Comparison of ENCODE assay signal across 20 cellular contexts in genomic region chr14:95601650-95602049, GRCh38.
"Had no signal": no experiment of that assay in that cellular context is flagged by ENCODE, and none has a peak within 500 bp of the region (broad histone marks: within the 10 kb centered on the region; RNA-seq: fewer than 3 reads in every experiment).

No MANE protein-coding gene starts in this region.

- DNase-seq: effector CD4-positive, alpha-beta T cell; gastrocnemius medialis; islet precursor cell; mammary epithelial cell; mucosa of descending colon; naive thymus-derived CD8-positive, alpha-beta T cell; posterior cingulate gyrus; spleen; stimulated activated CD4-positive, alpha-beta T cell treated with anti-CD3 and anti-CD28 coated beads, Interleukin-15, amount 100 ng/mL, for 24 hours; stimulated activated CD4-positive, alpha-beta T cell treated with anti-CD3 and anti-CD28 coated beads, Interleukin-1b, Interleukin-23, amount 100 ng/mL, for 48 hours; stimulated activated CD4-positive, alpha-beta T cell treated with anti-CD3 and anti-CD28 coated beads, Interleukin-4, amount 100 ng/mL, for 24 hours; tibial artery; upper lobe of left lung; uterus had no signal

- ATAC-seq: gastrocnemius medialis; left lobe of liver; mucosa of descending colon; naive thymus-derived CD8-positive, alpha-beta T cell; sciatic nerve; stimulated activated memory B cell treated with anti-CD40 and anti-IgM and Interleukin-4, amounts not matched to agents 10 μg/mL and 1 μg/mL and 100 μg/mL, for 72 hours had no signal

- H3K27ac ChIP-seq: epithelial cell of prostate, esophagus muscularis mucosa, gastrocnemius medialis, spleen, tibial artery, upper lobe of left lung, uterus had no signal

- H3K9me3 Mint-ChIP-seq: stimulated activated memory B cell treated with anti-CD40 and anti-IgM and Interleukin-4, amounts not matched to agents 10 μg/mL and 1 μg/mL and 100 μg/mL, for 72 hours; stimulated activated naive CD8-positive, alpha-beta T cell treated with anti-CD3 and anti-CD28 coated beads, Interleukin-15, Interleukin-2, amounts not matched to agents 100 ng/mL and 50 ng/mL, for 24 hours had no signal

- H3K27me3 ChIP-seq: upper lobe of left lung, uterus had no signal

- H3K27ac Mint-ChIP-seq: naive thymus-derived CD8-positive, alpha-beta T cell; stimulated activated memory B cell treated with anti-CD40 and anti-IgM and Interleukin-4, amounts not matched to agents 10 μg/mL and 1 μg/mL and 100 μg/mL, for 72 hours; stimulated activated naive CD8-positive, alpha-beta T cell treated with anti-CD3 and anti-CD28 coated beads, Interleukin-15, Interleukin-2, amounts not matched to agents 100 ng/mL and 50 ng/mL, for 24 hours had no signal

- H3K4me1 ChIP-seq: gastrocnemius medialis, upper lobe of left lung, uterus had no signal

- H3K4me1 Mint-ChIP-seq: stimulated activated memory B cell treated with anti-CD40 and anti-IgM and Interleukin-4, amounts not matched to agents 10 μg/mL and 1 μg/mL and 100 μg/mL, for 72 hours had no signal

- H3K4me3 ChIP-seq: esophagus muscularis mucosa, gastrocnemius medialis, mucosa of descending colon, spleen, tibial artery, upper lobe of left lung, uterus had no signal

- H3K36me3 ChIP-seq: esophagus muscularis mucosa, gastrocnemius medialis, spleen, tibial artery, upper lobe of left lung, uterus had no signal

- H3K4me3 Mint-ChIP-seq: naive thymus-derived CD8-positive, alpha-beta T cell; stimulated activated memory B cell treated with anti-CD40 and anti-IgM and Interleukin-4, amounts not matched to agents 10 μg/mL and 1 μg/mL and 100 μg/mL, for 72 hours; stimulated activated naive CD8-positive, alpha-beta T cell treated with anti-CD3 and anti-CD28 coated beads, Interleukin-15, Interleukin-2, amounts not matched to agents 100 ng/mL and 50 ng/mL, for 24 hours had no signal

- H3K36me3 Mint-ChIP-seq: naive thymus-derived CD8-positive, alpha-beta T cell; stimulated activated memory B cell treated with anti-CD40 and anti-IgM and Interleukin-4, amounts not matched to agents 10 μg/mL and 1 μg/mL and 100 μg/mL, for 72 hours had no signal

- H3K9me3 ChIP-seq: gastrocnemius medialis, mucosa of descending colon, tibial artery, upper lobe of left lung, uterus had no signal
